23 cellular contexts compared by ENCODE assay signal in the genomic region with DNA sequence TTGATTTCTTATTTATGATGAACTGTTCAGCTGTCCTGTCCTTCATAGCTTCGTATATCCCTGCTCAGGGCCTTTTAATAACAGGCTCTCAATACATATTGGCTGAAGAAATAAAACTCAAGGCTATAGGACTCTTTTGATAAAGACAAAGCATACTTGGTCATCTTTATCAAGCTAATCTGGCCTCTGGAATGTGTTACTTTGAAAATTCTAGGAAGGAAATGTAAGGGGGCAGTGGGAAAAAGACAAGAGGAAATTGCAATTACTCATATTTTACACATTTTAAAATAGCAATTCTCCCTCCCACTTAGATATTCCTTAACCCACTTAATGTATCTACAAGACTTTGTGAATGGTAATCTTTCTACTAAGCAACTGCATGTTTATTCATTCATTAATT.
"Had no signal": no experiment of that assay in that cellular context is flagged by ENCODE, and none has a peak within 500 bp of the region (broad histone marks: within the 10 kb centered on the region; RNA-seq: fewer than 3 reads in every experiment).

No MANE protein-coding gene starts in this region.

- H3K27ac Mint-ChIP-seq: nephron progenitor cell had no signal

- DNase-seq: activated CD4-positive, alpha-beta T cell treated with anti-CD3 and anti-CD28 coated beads, Interleukin-2, amount 50 U/mL, for 1 hour; activated CD4-positive, CD25-positive, alpha-beta regulatory T cell treated with anti-CD3 and anti-CD28 coated beads, Interleukin-2, amount 50 U/mL, for 72 hours; activated gamma-delta T cell treated with Interleukin-2 at 50 U/mL for 16 hours; activated naive CD4-positive, alpha-beta T cell treated with anti-CD3 and anti-CD28 coated beads, Interleukin-2, amount 50 U/mL, for 16 hours; anterior cingulate cortex; effector CD8-positive, alpha-beta T cell; erythroblast; islet precursor cell; left ventricle myocardium inferior; mesendoderm; nephron progenitor cell; right lobe of liver; stimulated activated CD4-positive, alpha-beta T cell treated with anti-CD3 and anti-CD28 coated beads, Interleukin-2, amount 100 ng/mL, for 48 hours; stimulated activated naive CD8-positive, alpha-beta T cell treated with anti-CD3 and anti-CD28 coated beads, Interleukin-15, Interleukin-2, amounts not matched to agents 100 U/mL and 50 U/mL, for 24 hours; T-helper 17 cell; T1000; tibial artery; upper lobe of right lung had no signal

- H3K27me3 Mint-ChIP-seq: central memory CD8-positive, alpha-beta T cell; T-helper 17 cell had no signal

- H2AFZ ChIP-seq: hepatocyte had no signal

- H3K4me2 ChIP-seq: hepatocyte had no signal

- H3K4me3 Mint-ChIP-seq: central memory CD8-positive, alpha-beta T cell; nephron progenitor cell; T-helper 17 cell had no signal

- H3K9me3 ChIP-seq: gastroesophageal sphincter, left ventricle myocardium inferior, neutrophil, right lobe of liver, tibial artery, upper lobe of right lung had no signal

- H3K9me3 Mint-ChIP-seq: central memory CD8-positive, alpha-beta T cell; nephron progenitor cell had no signal

- H3K79me2 ChIP-seq: hepatocyte had no signal

- H3K36me3 ChIP-seq: gastroesophageal sphincter, left ventricle myocardium inferior, neutrophil, right lobe of liver, tibial artery, upper lobe of right lung had no signal

- ATAC-seq: gastroesophageal sphincter; stimulated activated naive CD8-positive, alpha-beta T cell treated with anti-CD3 and anti-CD28 coated beads, Interleukin-15, Interleukin-2, amounts not matched to agents 100 U/mL and 50 U/mL, for 24 hours; T-helper 17 cell had no signal

- H3K27ac ChIP-seq: gastroesophageal sphincter, hepatocyte, left ventricle myocardium inferior, neutrophil, right lobe of liver, tibial artery, upper lobe of right lung had no signal

- H3K27me3 ChIP-seq: gastroesophageal sphincter, hepatocyte, neutrophil, right lobe of liver, tibial artery, upper lobe of right lung had no signal

- H3K4me1 ChIP-seq: right lobe of liver, upper lobe of right lung had no signal

- H3K4me3 ChIP-seq: gastroesophageal sphincter, hepatocyte, left ventricle myocardium inferior, lung, right lobe of liver, tibial artery, upper lobe of right lung had no signal
